13 cellular contexts compared by ENCODE assay signal in genomic region chr9:107214381-107214780, GRCh38.
"Had no signal": no experiment of that assay in that cellular context is flagged by ENCODE, and none has a peak within 500 bp of the region (broad histone marks: within the 10 kb centered on the region; RNA-seq: fewer than 3 reads in every experiment).

No MANE protein-coding gene starts in this region.

- H3K27ac Mint-ChIP-seq: activated T-helper 2 cell treated with anti-CD3 and anti-CD28 coated beads, Interferon-gamma antibody, Interleukin-2, Interleukin-4, amounts not matched to agents 10 μg/mL and 5 μg/mL and 100 μg/mL, durations not matched to agents 14 hours and 24 hours and 36 hours had no signal

- H3K4me3 Mint-ChIP-seq: activated naive CD4-positive, alpha-beta T cell treated with anti-CD3 and anti-CD28 coated beads, Interleukin-2, amount 10 ng/mL, durations not matched to agents 7 days and 5 days had no signal

- H3K36me3 Mint-ChIP-seq: activated naive CD4-positive, alpha-beta T cell treated with anti-CD3 and anti-CD28 coated beads, Interleukin-2, amount 10 ng/mL, durations not matched to agents 7 days and 5 days had no signal

- H3K9me3 Mint-ChIP-seq: activated naive CD4-positive, alpha-beta T cell treated with anti-CD3 and anti-CD28 coated beads, Interleukin-2, amount 10 ng/mL, durations not matched to agents 7 days and 5 days; activated T-helper 2 cell treated with anti-CD3 and anti-CD28 coated beads, Interferon-gamma antibody, Interleukin-2, Interleukin-4, amounts not matched to agents 10 μg/mL and 5 μg/mL and 100 μg/mL, durations not matched to agents 14 hours and 24 hours and 36 hours had no signal

- DNase-seq: activated CD4-positive, CD25-positive, alpha-beta regulatory T cell treated with anti-CD3 and anti-CD28 coated beads, Interleukin-2, amount 50 U/mL, for 72 hours; activated naive CD4-positive, alpha-beta T cell treated with anti-CD3 and anti-CD28 coated beads, Interleukin-2, amount 10 ng/mL, durations not matched to agents 7 days and 5 days; esophagus squamous epithelium; hippocampal formation; kidney; left ventricle myocardium inferior; mesendoderm; stimulated activated CD4-positive, alpha-beta T cell treated with anti-CD3 and anti-CD28 coated beads, Interleukin-12 subunit alpha, Interleukin-12 subunit beta, amount 100 ng/mL, for 4 hours; stimulated activated CD4-positive, alpha-beta T cell treated with anti-CD3 and anti-CD28 coated beads, Interleukin-2, amount 100 ng/mL, for 24 hours; stomach; T-helper 1 cell; testis had no signal

- H3K27ac ChIP-seq: esophagus squamous epithelium, left ventricle myocardium inferior, stomach, testis had no signal

- H3K9me3 ChIP-seq: esophagus squamous epithelium, left ventricle myocardium inferior, stomach, testis had no signal

- H3K4me1 ChIP-seq: left ventricle myocardium inferior, stomach, testis had no signal

- H3K27me3 Mint-ChIP-seq: activated naive CD4-positive, alpha-beta T cell treated with anti-CD3 and anti-CD28 coated beads, Interleukin-2, amount 10 ng/mL, durations not matched to agents 7 days and 5 days had no signal

- H3K4me3 ChIP-seq: esophagus squamous epithelium, left ventricle myocardium inferior, stomach, testis had no signal

- H3K27me3 ChIP-seq: esophagus squamous epithelium, stomach, testis had no signal

- H3K36me3 ChIP-seq: esophagus squamous epithelium, left ventricle myocardium inferior, stomach had no signal
